ENCODE assay signal across 1 cellular context in genomic region chr11:78417888-78418583, GRCh38.
TF ChIP-seq lines count a peak whose summit lies in the region.

No MANE protein-coding gene starts in this region.

TF ChIP-seq in GM12878, 131 proteins besides CTCF, POLR2A, EP300 and RAD21 (continued from another document and continues in another):
- TF ChIP-seq RELB (IDR thresholded peaks at IDR 0.05; ENCODE audit: low read depth) = no peak
- TF ChIP-seq TCF12 (IDR thresholded peaks at IDR 0.05; ENCODE audit: low read depth, low read length) = 0 out of 2 replicates have a peak, but pooled peaks have one; percentile 13
- no peak for TF ChIP-seq BCL3 (IDR thresholded peaks at IDR 0.05; ENCODE audit: borderline replicate concordance, insufficient read depth, low read depth, low read length, poor library complexity, severe bottlenecking)
- no peak for TF ChIP-seq SREBF2 (IDR thresholded peaks at IDR 0.05; ENCODE audit: low read length)
- no peak for TF ChIP-seq TCF7 (IDR thresholded peaks at IDR 0.05; ENCODE audit: borderline replicate concordance)
- TF ChIP-seq FOS (IDR thresholded peaks at IDR 0.05; ENCODE audit: borderline replicate concordance, extremely low read depth, insufficient read length) = no peak
- TF ChIP-seq FOXM1 (IDR thresholded peaks at IDR 0.05; ENCODE audit: low read depth, low read length) = no peak
- TF ChIP-seq SMARCA5 (IDR thresholded peaks at IDR 0.05) = peak; percentile 4; the same call in 1 of the 2 replicates
- no peak for TF ChIP-seq PRDM15 (CRISPR knock-in tag; IDR thresholded peaks at IDR 0.05)
- peak; percentile 36 for TF ChIP-seq HDAC6 (IDR thresholded peaks at IDR 0.05; ENCODE audit: unreplicated experiment)
- TF ChIP-seq TCF3 (IDR thresholded peaks at IDR 0.05; ENCODE audit: borderline replicate concordance, insufficient read depth, low read depth, low read length) = 0 out of 2 replicates have a peak, but pooled peaks have one; percentile 54
- TF ChIP-seq RFX5 (IDR thresholded peaks at IDR 0.05; ENCODE audit: low read depth, low read length) = no peak
- TF ChIP-seq CBX3 (IDR thresholded peaks at IDR 0.05; ENCODE audit: borderline replicate concordance, low read depth) = no peak
- TF ChIP-seq TAF1 (IDR thresholded peaks at IDR 0.05; ENCODE audit: borderline replicate concordance, low read depth, low read length) = peak; percentile 25; the same call in 1 of the 2 replicates
- TF ChIP-seq ZZZ3 (IDR thresholded peaks at IDR 0.05; ENCODE audit: control insufficient read depth, insufficient read length, low read depth) = no peak
- no peak for TF ChIP-seq MYC (IDR thresholded peaks at IDR 0.05; ENCODE audit: insufficient read depth, insufficient read length, insufficient replicate concordance, low read length, severe bottlenecking)
- TF ChIP-seq RB1 (IDR thresholded peaks at IDR 0.05; ENCODE audit: borderline replicate concordance) = peak; percentile 84; the same call in 1 of the 2 replicates
- TF ChIP-seq EED (IDR thresholded peaks at IDR 0.05; ENCODE audit: low read depth) = no peak
- no peak for TF ChIP-seq KLF5 (IDR thresholded peaks at IDR 0.05; ENCODE audit: partially characterized antibody)
- no peak for TF ChIP-seq RBBP5 (conservative IDR thresholded peaks at IDR 0.05)
- no peak for TF ChIP-seq MTA3 (IDR thresholded peaks at IDR 0.05; ENCODE audit: borderline replicate concordance, low read length)
- TF ChIP-seq ZNF24 (IDR thresholded peaks at IDR 0.05) = no peak
- peak in 1 of 2 experiments; percentile 35; a peak in 1 of 4 replicates for TF ChIP-seq ETV6 (conservative IDR thresholded peaks at IDR 0.05 in 1 of 2, IDR thresholded peaks at IDR 0.05 in 1 of 2; ENCODE audit: borderline replicate concordance in 1 of 2, low read depth in 1 of 2)
- no peak for TF ChIP-seq SRF (IDR thresholded peaks at IDR 0.05; ENCODE audit: low read depth in 2 of 2, low read length in 2 of 2)
- no peak for TF ChIP-seq NBN (IDR thresholded peaks at IDR 0.05)
- no peak for TF ChIP-seq MTA2 (IDR thresholded peaks at IDR 0.05; ENCODE audit: low read depth)
- TF ChIP-seq IKZF2 (IDR thresholded peaks at IDR 0.05) = 0 out of 4 replicates have a peak, but pooled peaks of 1 of the 2 experiments have one; percentile 31
- no peak for TF ChIP-seq USF2 (IDR thresholded peaks at IDR 0.05; ENCODE audit: borderline replicate concordance, low read depth, low read length)
- peak; percentile 75; the same call in 1 of the 2 replicates for TF ChIP-seq BACH1 (IDR thresholded peaks at IDR 0.05; ENCODE audit: borderline replicate concordance)
- TF ChIP-seq ZBTB4 (CRISPR knock-in tag; IDR thresholded peaks at IDR 0.05) = no peak
- TF ChIP-seq BCL11A (IDR thresholded peaks at IDR 0.05; ENCODE audit: low read depth, low read length) = no peak
- no peak for TF ChIP-seq CHD2 (IDR thresholded peaks at IDR 0.05; ENCODE audit: borderline replicate concordance, low read depth, low read length)
- no peak for TF ChIP-seq BCLAF1 (IDR thresholded peaks at IDR 0.05)
- no peak for TF ChIP-seq ZBTB33 (IDR thresholded peaks at IDR 0.05)
- TF ChIP-seq IRF5 (IDR thresholded peaks at IDR 0.05; ENCODE audit: borderline replicate concordance) = no peak
- TF ChIP-seq POLR2AphosphoS2 (IDR thresholded peaks at IDR 0.05; ENCODE audit: low read depth, low read length) = 0 out of 2 replicates have a peak, but pooled peaks have one; percentile 64
- TF ChIP-seq ZNF207 (IDR thresholded peaks at IDR 0.05; ENCODE audit: borderline replicate concordance) = peak; percentile 76; the same call in 1 of the 2 replicates
- peak in 1 of 2 experiments; percentile 72; a peak in 2 of 4 replicates for TF ChIP-seq BHLHE40 (IDR thresholded peaks at IDR 0.05; ENCODE audit: borderline replicate concordance in 1 of 2, low read depth in 2 of 2, low read length in 1 of 2)
- TF ChIP-seq SMAD1 (IDR thresholded peaks at IDR 0.05; ENCODE audit: low read depth, partially characterized antibody) = no peak
- TF ChIP-seq NR2C2 (IDR thresholded peaks at IDR 0.05; ENCODE audit: borderline replicate concordance, control insufficient read depth, insufficient read length, low read depth) = no peak
- TF ChIP-seq SMAD5 (IDR thresholded peaks at IDR 0.05; ENCODE audit: low read depth) = no peak
- no peak for TF ChIP-seq ZNF622 (IDR thresholded peaks at IDR 0.05)
- TF ChIP-seq SUPT20H (IDR thresholded peaks at IDR 0.05; ENCODE audit: borderline replicate concordance, control insufficient read depth, low read depth, low read length) = no peak
- no peak for TF ChIP-seq KAT2A (conservative IDR thresholded peaks at IDR 0.05; ENCODE audit: control insufficient read depth, low read depth, low read length)
- no peak for TF ChIP-seq ATF3 (IDR thresholded peaks at IDR 0.05; ENCODE audit: borderline replicate concordance, extremely low read depth, low read depth, low read length)
- TF ChIP-seq SPI1 (IDR thresholded peaks at IDR 0.05; ENCODE audit: borderline replicate concordance, insufficient read depth, low read depth, low read length) = no peak
- peak; percentile 76; the same call in 1 of the 2 replicates for TF ChIP-seq ASH2L (IDR thresholded peaks at IDR 0.05; ENCODE audit: borderline replicate concordance, low read depth)
- TF ChIP-seq NRF1 (conservative IDR thresholded peaks at IDR 0.05; ENCODE audit: low read depth, low read length) = no peak
